In genomic region chr1:89894210-89894668, GRCh38 we compare ENCODE assay signal across 15 cellular contexts.
DNase-seq lines count a peak whose midpoint lies in the region; FAIRE-seq and TF ChIP-seq lines count a peak whose summit lies in the region.
"Had no signal": no experiment of that assay in that cellular context is flagged by ENCODE, and none has a peak within 500 bp of the region (broad histone marks: within the 10 kb centered on the region; RNA-seq: fewer than 3 reads in every experiment).

No MANE protein-coding gene starts in this region.

- peaks cover 16% of the 10 kb centered on the region for H3K79me2 ChIP-seq in endothelial cell of umbilical vein (ENCODE audit: control insufficient read depth, insufficient read depth, low read length)

- peaks cover 27% of the 10 kb centered on the region for H3K4me1 Mint-ChIP-seq in osteocyte (ENCODE audit: unreplicated experiment)
- H3K4me1 Mint-ChIP-seq in activated T-helper 2 cell treated with anti-CD3 and anti-CD28 coated beads, Interferon-gamma antibody, Interleukin-2, Interleukin-4, amounts not matched to agents 10 μg/mL and 5 μg/mL and 100 μg/mL, durations not matched to agents 14 hours and 24 hours and 36 hours (ENCODE audit: low read depth), result peaks cover 13% of the 10 kb centered on the region

- POLR2A ChIA-PET in endothelial cell of umbilical vein (lab: Charles Lee), result no interaction called here

- H3K4me3 ChIP-seq in endothelial cell of umbilical vein (replicated peaks in 1 of 3; ENCODE audit: insufficient read depth in 1 of 3, low read depth in 1 of 3, low read length in 3 of 3), result peak overlapping the region in 1 of 3 experiments; percentile 1
- H3K4me3 ChIP-seq in thyroid gland (replicated peaks in 1 of 3), result no peak overlapping the region
- H3K4me3 ChIP-seq: SJCRH30, upper lobe of right lung had no signal

- 81 to 91% methylated on average over 1 of the region's 1 CpG for WGBS in thyroid gland, 2 donors

- H3K4me1 ChIP-seq in endothelial cell of umbilical vein (ENCODE audit: control insufficient read depth, extremely low read depth, insufficient read depth, low read length), result peaks cover 60% of the 10 kb centered on the region
- H3K4me1 ChIP-seq in thyroid gland, result peaks cover 11% of the 10 kb centered on the region in 2 donors
- H3K4me1 ChIP-seq: upper lobe of right lung had no signal

- H3K27ac ChIP-seq in endothelial cell of umbilical vein (ENCODE audit: insufficient read depth, low read depth, low read length) (peak overlapping the region; percentile 73), thyroid gland (no peak overlapping the region)
- H3K27ac ChIP-seq: SJCRH30, upper lobe of right lung had no signal

- dilution Hi-C loops in endothelial cell of umbilical vein (cut with MboI; ENCODE audit: extremely low pct_ligation_motif_present, low sequenced_read_pairs), result no loop called here

- H3K4me3 Mint-ChIP-seq in osteocyte (ENCODE audit: unreplicated experiment), result no peak overlapping the region
- no peak overlapping the region for H3K4me3 Mint-ChIP-seq in activated T-helper 2 cell treated with anti-CD3 and anti-CD28 coated beads, Interferon-gamma antibody, Interleukin-2, Interleukin-4, amounts not matched to agents 10 μg/mL and 5 μg/mL and 100 μg/mL, durations not matched to agents 14 hours and 24 hours and 36 hours (ENCODE audit: low read depth)
- H3K4me3 Mint-ChIP-seq: activated CD4-positive, alpha-beta T cell treated with anti-CD3 and anti-CD28 coated beads, Interleukin-2, amount 10 ng/mL, durations not matched to agents 24 days and 14 days had no signal

- FAIRE-seq in endothelial cell of umbilical vein (lab: Jason Lieb, UNC), result peak; percentile 84
- FAIRE-seq: small intestine had no signal

- H3K9me3 ChIP-seq in endothelial cell of umbilical vein (replicated peaks; ENCODE audit: control insufficient read depth, insufficient read depth, low read length) (no peaks in the 10 kb centered on the region), thyroid gland (no peaks in the 10 kb centered on the region)
- H3K9me3 ChIP-seq: SJCRH30, upper lobe of right lung had no signal

- no peak for TF ChIP-seq CTCF in endothelial cell of umbilical vein (IDR thresholded peaks at IDR 0.05; ENCODE audit: extremely low read depth in 1 of 2, insufficient read depth in 1 of 2, low read depth in 1 of 2, low read length in 2 of 2)
- no peak for TF ChIP-seq CTCF in osteocyte (IDR thresholded peaks at IDR 0.05)
- no peak for TF ChIP-seq CTCF in thyroid gland (IDR thresholded peaks at IDR 0.05)

- BruUV-seq in endothelial cell of umbilical vein (replicated peaks; lab: Mats Ljungman, UMichigan), result no TSS peak

- H3K9me3 Mint-ChIP-seq in osteocyte (ENCODE audit: unreplicated experiment), result no peaks in the 10 kb centered on the region
- H3K9me3 Mint-ChIP-seq in activated T-helper 2 cell treated with anti-CD3 and anti-CD28 coated beads, Interferon-gamma antibody, Interleukin-2, Interleukin-4, amounts not matched to agents 10 μg/mL and 5 μg/mL and 100 μg/mL, durations not matched to agents 14 hours and 24 hours and 36 hours, result no peaks in the 10 kb centered on the region
- H3K9me3 Mint-ChIP-seq: activated CD4-positive, alpha-beta T cell treated with anti-CD3 and anti-CD28 coated beads, Interleukin-2, amount 10 ng/mL, durations not matched to agents 24 days and 14 days had no signal

- intact Hi-C loops in endothelial cell of umbilical vein (cut with micrococcal nuclease) (loop anchor here (1.0 kb wide), 2 partner anchors 9 to 10 kb away; no protein-coding TSS in a partner anchor), thyroid gland (cut with DNase I) (loop anchor here (10.0 kb wide), 1 partner anchor 49 kb away; no protein-coding TSS in a partner anchor)
- intact Hi-C loops in activated T-helper 2 cell treated with anti-CD3 and anti-CD28 coated beads, Interferon-gamma antibody, Interleukin-2, Interleukin-4, amounts not matched to agents 10 μg/mL and 5 μg/mL and 100 μg/mL, durations not matched to agents 14 hours and 24 hours and 36 hours (cut with micrococcal nuclease), result no loop called here

- TF ChIP-seq POLR2A in endothelial cell of umbilical vein (IDR thresholded peaks at IDR 0.05; ENCODE audit: low read depth, low read length) (peak; percentile 37), thyroid gland (IDR thresholded peaks at IDR 0.05) (no peak)

- H3K27ac Mint-ChIP-seq in osteocyte (ENCODE audit: unreplicated experiment), result peak overlapping the region; percentile 71
- no peak overlapping the region for H3K27ac Mint-ChIP-seq in activated T-helper 2 cell treated with anti-CD3 and anti-CD28 coated beads, Interferon-gamma antibody, Interleukin-2, Interleukin-4, amounts not matched to agents 10 μg/mL and 5 μg/mL and 100 μg/mL, durations not matched to agents 14 hours and 24 hours and 36 hours
- H3K27ac Mint-ChIP-seq: activated CD4-positive, alpha-beta T cell treated with anti-CD3 and anti-CD28 coated beads, Interleukin-2, amount 10 ng/mL, durations not matched to agents 24 days and 14 days had no signal

- peak overlapping the region; percentile 56 for H3K9ac ChIP-seq in endothelial cell of umbilical vein (replicated peaks; ENCODE audit: extremely low read depth, insufficient read depth, low read length)

- H3K36me3 ChIP-seq in endothelial cell of umbilical vein (ENCODE audit: control insufficient read depth in 2 of 2, extremely low read depth in 1 of 2, insufficient read depth in 2 of 2, low read length in 2 of 2) (no peaks in the 10 kb centered on the region), thyroid gland (no peaks in the 10 kb centered on the region)
- H3K36me3 ChIP-seq: SJCRH30, upper lobe of right lung had no signal

- no peaks in the 10 kb centered on the region for H3K27me3 Mint-ChIP-seq in osteocyte (ENCODE audit: unreplicated experiment)
- no peaks in the 10 kb centered on the region for H3K27me3 Mint-ChIP-seq in activated T-helper 2 cell treated with anti-CD3 and anti-CD28 coated beads, Interferon-gamma antibody, Interleukin-2, Interleukin-4, amounts not matched to agents 10 μg/mL and 5 μg/mL and 100 μg/mL, durations not matched to agents 14 hours and 24 hours and 36 hours (ENCODE audit: low read depth)
- H3K27me3 Mint-ChIP-seq: activated CD4-positive, alpha-beta T cell treated with anti-CD3 and anti-CD28 coated beads, Interleukin-2, amount 10 ng/mL, durations not matched to agents 24 days and 14 days had no signal

- peak; percentile 85 for DNase-seq in Daoy (ENCODE audit: low read depth)
- peak; percentile 70 for DNase-seq in RPMI7951 (ENCODE audit: low read depth)
- peak; percentile 86 for DNase-seq in endothelial cell of umbilical vein (ENCODE audit: low read depth, low spot score)
- DNase-seq in osteocyte (ENCODE audit: extremely low spot score, unreplicated experiment), result no peak
- no peak for DNase-seq in DMS153 (lab: John Stamatoyannopoulos, UW)
- DNase-seq in T-helper 1 cell, result no peak
- no peak for DNase-seq in thyroid gland
- DNase-seq in activated T-helper 2 cell treated with anti-CD3 and anti-CD28 coated beads, Interferon-gamma antibody, Interleukin-2, Interleukin-4, amounts not matched to agents 10 μg/mL and 5 μg/mL and 100 μg/mL, durations not matched to agents 14 hours and 24 hours and 36 hours (ENCODE audit: low spot score), result no peak
- DNase-seq: activated CD4-positive, alpha-beta T cell treated with anti-CD3 and anti-CD28 coated beads, Interleukin-2, amount 10 ng/mL, durations not matched to agents 24 days and 14 days; activated gamma-delta T cell treated with Interleukin-2 at 50 U/mL for 16 hours; COR-L47; NCI-H2227 treated with DMSO at 0.1 percent for 48 hours; SJCRH30; small intestine; upper lobe of right lung had no signal

- H3K27me3 ChIP-seq in endothelial cell of umbilical vein (ENCODE audit: control insufficient read depth in 2 of 2, insufficient read depth in 2 of 2, low read length in 2 of 2) (no peaks in the 10 kb centered on the region), thyroid gland (no peaks in the 10 kb centered on the region)
- H3K27me3 ChIP-seq: SJCRH30, upper lobe of right lung had no signal

- H2AFZ ChIP-seq in endothelial cell of umbilical vein (ENCODE audit: low read depth, low read length), result no peak overlapping the region

- H3K36me3 Mint-ChIP-seq in osteocyte (ENCODE audit: unreplicated experiment), result peaks cover 3% of the 10 kb centered on the region
- peaks cover 23% of the 10 kb centered on the region for H3K36me3 Mint-ChIP-seq in activated T-helper 2 cell treated with anti-CD3 and anti-CD28 coated beads, Interferon-gamma antibody, Interleukin-2, Interleukin-4, amounts not matched to agents 10 μg/mL and 5 μg/mL and 100 μg/mL, durations not matched to agents 14 hours and 24 hours and 36 hours (ENCODE audit: low read depth)

- no peaks in the 10 kb centered on the region for H3K9me1 ChIP-seq in endothelial cell of umbilical vein (replicated peaks; ENCODE audit: control insufficient read depth, extremely low read depth, insufficient read depth, low read length)

- H3K4me2 ChIP-seq in endothelial cell of umbilical vein (ENCODE audit: insufficient read depth, low read length), result peak overlapping the region; percentile 73

- CTCF ChIA-PET in endothelial cell of umbilical vein (lab: Charles Lee), result no interaction called here

- H4K20me1 ChIP-seq in endothelial cell of umbilical vein (replicated peaks; ENCODE audit: control insufficient read depth, extremely low read depth, insufficient read depth, low read length), result no peaks in the 10 kb centered on the region

TF ChIP-seq in endothelial cell of umbilical vein, 7 proteins besides CTCF, POLR2A, EP300 and RAD21:
- no peak for TF ChIP-seq MAX (IDR thresholded peaks at IDR 0.05; ENCODE audit: insufficient read depth, insufficient read length)
- no peak for TF ChIP-seq EZH2 (IDR thresholded peaks at IDR 0.05; ENCODE audit: borderline replicate concordance, low read depth, low read length, severe bottlenecking)
- peak; percentile 57 for TF ChIP-seq GATA2 (IDR thresholded peaks at IDR 0.05; ENCODE audit: insufficient read depth, insufficient read length, low read depth, low read length)
- peak; percentile 44 for TF ChIP-seq POLR2AphosphoS5 (IDR thresholded peaks at IDR 0.05; ENCODE audit: insufficient read depth, low read depth, low read length)
- TF ChIP-seq MYC (IDR thresholded peaks at IDR 0.05; ENCODE audit: low read depth, low read length), result no peak
- peak; percentile 27 for TF ChIP-seq FOS (IDR thresholded peaks at IDR 0.05; ENCODE audit: borderline replicate concordance, insufficient read depth, low read length)
- TF ChIP-seq JUN (IDR thresholded peaks at IDR 0.05; ENCODE audit: borderline replicate concordance, insufficient read depth, insufficient read length, low read depth), result peak; percentile 33

Comparison
In these comparisons a context has a peak if more than half of its experiments do, and no peak if none do; other contexts are left out.
1. DNase-seq: peak in Daoy (single experiment), RPMI7951 (single experiment) and endothelial cell of umbilical vein (single experiment); none in osteocyte (single experiment), DMS153 (single experiment), T-helper 1 cell (0 of 5), thyroid gland (0 of 2) and activated T-helper 2 cell treated with anti-CD3 and anti-CD28 coated beads, Interferon-gamma antibody, Interleukin-2, Interleukin-4, amounts not matched to agents 10 μg/mL and 5 μg/mL and 100 μg/mL, durations not matched to agents 14 hours and 24 hours and 36 hours (single experiment).